15 cellular contexts compared by ENCODE assay signal in genomic region chr19:33368074-33368864, GRCh38. TPM values are rescaled to one million over a fixed set of nuclear protein-coding genes. Genes with fewer than 3 reads are reported as not detected.
A peak's percentile ranks its signal among the peaks of the same experiment; 100 is the strongest.
DNase-seq lines count a peak whose midpoint lies in the region; ATAC-seq and TF ChIP-seq lines count a peak whose summit lies in the region.
"Had no signal": no experiment of that assay in that cellular context is flagged by ENCODE, and none has a peak within 500 bp of the region (broad histone marks: within the 10 kb centered on the region; RNA-seq: fewer than 3 reads in every experiment).

No MANE protein-coding gene starts in this region.

- no peak overlapping the region for H3K56ac ChIP-seq in IMR-90 (ENCODE audit: extremely low read depth, insufficient read depth, low read length)

- H3K4me2 ChIP-seq in IMR-90 (ENCODE audit: low read depth, low read length) = no peak overlapping the region

- no peak overlapping the region for H2AK9ac ChIP-seq in IMR-90 (replicated peaks; ENCODE audit: low read depth, low read length, poor library complexity)

- BruUV-seq in IMR-90 (replicated peaks; lab: Mats Ljungman, UMichigan) = no TSS peak

- H2AK5ac ChIP-seq in IMR-90 (ENCODE audit: low read depth, low read length) = no peak overlapping the region

- H4K5ac ChIP-seq in IMR-90 (ENCODE audit: low read depth, low read length) = no peak overlapping the region

- H2BK20ac ChIP-seq in IMR-90 (ENCODE audit: low read depth, low read length) = no peak overlapping the region

- no peaks in the 10 kb centered on the region for H3K9me3 Mint-ChIP-seq in activated T-helper 17 cell treated with anti-CD3 and anti-CD28 coated beads, Interleukin-2, amount 50 U/mL, for 72 hours
- H3K9me3 Mint-ChIP-seq: brain, endodermal cell, T-cell had no signal

- no peak overlapping the region for H2BK15ac ChIP-seq in IMR-90 (ENCODE audit: low read depth, low read length)

- H3K79me1 ChIP-seq in IMR-90 (ENCODE audit: low read depth in 1 of 2, low read length in 2 of 2) = no peaks in the 10 kb centered on the region

- intact Hi-C loops in IMR-90 (cut with micrococcal nuclease) = no loop called here
- intact Hi-C loops in spleen (cut with DNase I; ENCODE audit: low total_unique reads) = no loop called here

- H2BK120ac ChIP-seq in IMR-90 (ENCODE audit: low read depth, low read length) = no peak overlapping the region

- no peak overlapping the region for H4K91ac ChIP-seq in IMR-90 (ENCODE audit: insufficient read depth, low read depth, low read length)

- POLR2A ChIA-PET in IMR-90 (lab: Charles Lee; ENCODE audit: unreplicated experiment) = no interaction called here

- no peak overlapping the region for H3K4ac ChIP-seq in IMR-90 (ENCODE audit: low read depth, low read length)

- no peak overlapping the region for H2AFZ ChIP-seq in IMR-90 (replicated peaks; ENCODE audit: low read length, poor library complexity)

- H4K20me1 ChIP-seq in IMR-90 (ENCODE audit: insufficient read depth, low read length) = no peaks in the 10 kb centered on the region

- H4K8ac ChIP-seq in IMR-90 (ENCODE audit: low read depth in 2 of 2, low read length in 2 of 2) = no peak overlapping the region

- no peaks in the 10 kb centered on the region for H3K4me1 Mint-ChIP-seq in activated T-helper 17 cell treated with anti-CD3 and anti-CD28 coated beads, Interleukin-2, amount 50 U/mL, for 72 hours
- H3K4me1 Mint-ChIP-seq: endodermal cell had no signal

- no peak overlapping the region for H3K4me3 Mint-ChIP-seq in activated T-helper 17 cell treated with anti-CD3 and anti-CD28 coated beads, Interleukin-2, amount 50 U/mL, for 72 hours
- H3K4me3 Mint-ChIP-seq: endodermal cell, T-cell had no signal

- H3K27me3 ChIP-seq in IMR-90 (ENCODE audit: control insufficient read depth, insufficient read depth, low read length) = peaks cover 31% of the 10 kb centered on the region
- no peaks in the 10 kb centered on the region for H3K27me3 ChIP-seq in spleen (replicated peaks in 1 of 7)

- H3K4me3 ChIP-seq in IMR-90 (ENCODE audit: insufficient read depth, low read depth, low read length) (no peak overlapping the region), spleen (no peak overlapping the region)

- H3K36me3 ChIP-seq in IMR-90 (ENCODE audit: control insufficient read depth, insufficient read depth, low read length) (no peaks in the 10 kb centered on the region), spleen (no peaks in the 10 kb centered on the region)

- TF ChIP-seq CTCF in IMR-90 (conservative IDR thresholded peaks at IDR 0.05; ENCODE audit: low read depth, low read length) = no peak
- no peak for TF ChIP-seq CTCF in spleen (IDR thresholded peaks at IDR 0.05 in 8 of 11, conservative IDR thresholded peaks at IDR 0.05 in 3 of 11)

- H3K4me1 ChIP-seq in IMR-90 (ENCODE audit: control insufficient read depth, insufficient read depth, low read length) = no peaks in the 10 kb centered on the region
- peaks cover 0 to 13% (median 3%) of the 10 kb centered on the region in 6 donors for H3K4me1 ChIP-seq in spleen

- H3K27me3 Mint-ChIP-seq in activated T-helper 17 cell treated with anti-CD3 and anti-CD28 coated beads, Interleukin-2, amount 50 U/mL, for 72 hours = peaks cover 11% of the 10 kb centered on the region

- H3K23ac ChIP-seq in IMR-90 (ENCODE audit: low read depth, low read length) = no peak overlapping the region

- no peak overlapping the region for H3K18ac ChIP-seq in IMR-90 (ENCODE audit: low read depth, low read length)

- DNase-seq in ELR (ENCODE audit: low read depth) (peak; percentile 73), IMR-90 (peak; percentile 65), kidney tubule cell (ENCODE audit: low spot score) (peak; percentile 59), spleen (no peak)
- DNase-seq: activated CD4-positive, alpha-beta T cell treated with anti-CD3 and anti-CD28 coated beads for 1 hour; COR-L47; endodermal cell; hypothalamus; MM.1S; small intestine; T-cell had no signal

- no peak for TF ChIP-seq RAD21 in IMR-90 (IDR thresholded peaks at IDR 0.05; ENCODE audit: low read length)

- no peak overlapping the region for H3K14ac ChIP-seq in IMR-90 (replicated peaks; ENCODE audit: low read depth, low read length)

- ATAC-seq in IMR-90 (ENCODE audit: low read depth) = peak; percentile 86
- peak; percentile 42 for ATAC-seq in activated T-helper 17 cell treated with anti-CD3 and anti-CD28 coated beads, Interleukin-2, amount 50 U/mL, for 72 hours (replicated peaks)
- ATAC-seq in HG03025 (IDR thresholded peaks at IDR 0.05; ENCODE audit: low FRiP score, unreplicated experiment) = no peak
- ATAC-seq in HG02642 (IDR thresholded peaks at IDR 0.05; ENCODE audit: poor library complexity, unreplicated experiment) = no peak
- ATAC-seq: T-cell had no signal

- in situ Hi-C loops in IMR-90 (cut with MboI; ENCODE audit: low sequenced_read_pairs) = no loop called here

- no CpG with 5 or more reads among the region's 5 CpGs for WGBS in IMR-90 (ENCODE audit: extremely low coverage in 2 of 2, insufficient read length in 1 of 2), 2 experiments
- 58 to 79% (median 74%) methylated on average over 5 of the region's 5 CpGs for WGBS in spleen, 5 donors

- dilution Hi-C loops in IMR-90 (cut with HindIII; ENCODE audit: low sequenced_read_pairs, unreplicated experiment) = no loop called here

- no peak overlapping the region for H3K9ac ChIP-seq in IMR-90 (ENCODE audit: low read depth, low read length)

- TF ChIP-seq POLR2A in IMR-90 (IDR thresholded peaks at IDR 0.05; ENCODE audit: low read depth, low read length) (no peak), spleen (IDR thresholded peaks at IDR 0.05) (no peak)

- no peak overlapping the region for H3K27ac ChIP-seq in IMR-90 (ENCODE audit: insufficient read depth, low read length)
- H3K27ac ChIP-seq in spleen = no peak overlapping the region

- H3K9me3 ChIP-seq in IMR-90 (ENCODE audit: control insufficient read depth, insufficient read depth, low read length) (no peaks in the 10 kb centered on the region), spleen (no peaks in the 10 kb centered on the region)

- CTCF ChIA-PET in IMR-90 (lab: Yijun Ruan, JAX) = no interaction called here

- H3K27ac Mint-ChIP-seq in activated T-helper 17 cell treated with anti-CD3 and anti-CD28 coated beads, Interleukin-2, amount 50 U/mL, for 72 hours = no peak overlapping the region
- H3K27ac Mint-ChIP-seq: endodermal cell, T-cell had no signal

- H2BK5ac ChIP-seq in IMR-90 (ENCODE audit: low read depth, low read length, poor library complexity, severe bottlenecking) = no peak overlapping the region

- H3K9me1 ChIP-seq in IMR-90 (ENCODE audit: insufficient read depth, low read length) = no peaks in the 10 kb centered on the region

- H3K36me3 Mint-ChIP-seq in activated T-helper 17 cell treated with anti-CD3 and anti-CD28 coated beads, Interleukin-2, amount 50 U/mL, for 72 hours (ENCODE audit: low read depth) = no peaks in the 10 kb centered on the region
- H3K36me3 Mint-ChIP-seq: brain, T-cell had no signal

TF ChIP-seq in IMR-90, 13 proteins besides CTCF, POLR2A, EP300 and RAD21:
- peak; percentile 28; the same call in 1 of the 2 replicates for TF ChIP-seq BHLHE40 (IDR thresholded peaks at IDR 0.05; ENCODE audit: low read depth, low read length)
- no peak for TF ChIP-seq RCOR1 (IDR thresholded peaks at IDR 0.05; ENCODE audit: insufficient replicate concordance, low read length)
- TF ChIP-seq CHD1 (IDR thresholded peaks at IDR 0.05; ENCODE audit: low read depth, low read length) = no peak
- TF ChIP-seq RFX5 (IDR thresholded peaks at IDR 0.05; ENCODE audit: low read depth, low read length) = no peak
- TF ChIP-seq MAZ (IDR thresholded peaks at IDR 0.05; ENCODE audit: borderline replicate concordance, low read depth, low read length) = no peak
- TF ChIP-seq MAFK (IDR thresholded peaks at IDR 0.05; ENCODE audit: low read depth, low read length) = no peak
- no peak for TF ChIP-seq SMC3 (IDR thresholded peaks at IDR 0.05; ENCODE audit: low read depth, low read length)
- TF ChIP-seq FOS (IDR thresholded peaks at IDR 0.05; ENCODE audit: low read depth, low read length) = 0 out of 2 replicates have a peak, but pooled peaks have one; percentile 23
- TF ChIP-seq MXI1 (IDR thresholded peaks at IDR 0.05; ENCODE audit: borderline replicate concordance, low read depth, low read length) = no peak
- no peak for TF ChIP-seq CEBPB (IDR thresholded peaks at IDR 0.05; ENCODE audit: low read depth, low read length)
- TF ChIP-seq NFE2L2 (IDR thresholded peaks at IDR 0.05; ENCODE audit: low read depth, low read length) = no peak
- TF ChIP-seq USF2 (IDR thresholded peaks at IDR 0.05; ENCODE audit: low read depth, low read length) = peak; percentile 51
- no peak for TF ChIP-seq ELK1 (IDR thresholded peaks at IDR 0.05; ENCODE audit: borderline replicate concordance, low read depth, low read length)

RNA-seq across cellular contexts. Expression of gene CEBPG, which starts 5.2 kb away (rescaled TPM):
- total RNA-seq in IMR-90 (2012; rRNA removed) (14.3 and 21.1 TPM in 2 replicates), spleen (10 to 100 TPM; 14.2 to 21.1 (median 16.5) TPM)
- polyA plus RNA-seq in IMR-90 (2012; rRNA removed) (7.9 and 9.2 TPM in 2 replicates), spleen (10 to 100 TPM in 1 of 3 donors, 1 to 10 TPM in 2; 9.3 to 15.6 (median 9.9) TPM)
- polyA plus RNA-seq in IMR-90 (2012; cell fraction: cytosol; rRNA removed) = 2.9 and 4.9 TPM in 2 replicates
- 2.6 and 13.3 TPM in 2 replicates for polyA plus RNA-seq in IMR-90 (2012; cell fraction: nucleus; rRNA removed; ENCODE audit: low replicate concordance)
- 10 to 100 TPM; 15.0 to 23.6 TPM for total RNA-seq in activated T-helper 17 cell treated with anti-CD3 and anti-CD28 coated beads, Interleukin-2, amount 50 U/mL, for 72 hours

Comparison
In these comparisons a context has a peak if more than half of its experiments do, and no peak if none do; other contexts are left out.
1. ATAC-seq: peak in IMR-90 (single experiment) and activated T-helper 17 cell treated with anti-CD3 and anti-CD28 coated beads, Interleukin-2, amount 50 U/mL, for 72 hours (single experiment); none in HG03025 (single experiment) and HG02642 (single experiment).